Comparison of ENCODE assay signal across 12 cellular contexts in the genomic region with DNA sequence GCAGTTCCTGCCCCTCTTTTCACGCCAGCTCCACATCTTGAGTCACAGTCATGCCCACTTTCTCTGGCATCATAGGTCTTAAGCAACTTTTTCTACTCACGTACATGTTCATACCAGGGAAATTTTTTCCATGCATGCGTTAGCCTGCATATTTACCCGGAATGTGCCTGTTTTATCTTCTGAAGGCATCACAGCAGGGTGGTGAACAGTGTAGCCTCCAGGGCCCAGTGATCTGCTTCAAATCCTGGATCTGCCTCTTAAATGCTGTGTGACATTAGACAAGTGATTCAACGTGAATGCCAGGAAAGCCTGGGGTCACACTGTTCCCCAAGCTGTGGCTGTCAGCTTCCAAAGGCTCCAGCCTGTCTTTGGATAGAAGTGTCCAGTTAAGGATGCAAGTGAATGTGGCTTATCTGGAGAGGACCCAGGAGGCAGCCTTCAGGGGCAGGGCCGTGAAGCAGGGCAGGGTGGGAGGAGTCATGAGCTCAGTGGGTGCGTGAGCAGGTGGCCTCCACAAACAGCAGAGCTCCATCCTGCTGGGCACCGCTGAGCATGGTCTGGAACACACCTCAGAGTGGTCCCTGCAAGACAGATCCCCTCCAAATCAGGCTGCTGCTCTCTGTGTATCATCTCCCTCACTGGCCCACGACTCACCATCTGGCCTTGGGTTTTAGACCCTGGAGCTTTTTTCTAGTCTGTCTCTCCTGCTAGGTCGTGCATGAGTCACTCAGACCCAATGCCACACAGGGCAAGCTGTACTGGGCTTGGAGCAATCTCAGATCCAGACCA. TPM values are rescaled to one million over a fixed set of nuclear protein-coding genes. Genes with fewer than 3 reads are reported as not detected.
DNase-seq lines count a peak whose midpoint lies in the region; ATAC-seq and TF ChIP-seq lines count a peak whose summit lies in the region.
"Had no signal": no experiment of that assay in that cellular context is flagged by ENCODE, and none has a peak within 500 bp of the region (broad histone marks: within the 10 kb centered on the region; RNA-seq: fewer than 3 reads in every experiment).

No MANE protein-coding gene starts in this region.

- TF ChIP-seq CTCF in cardiac muscle cell (IDR thresholded peaks at IDR 0.05; ENCODE audit: low read depth, low read length) (no peak), OCI-LY3 (IDR thresholded peaks at IDR 0.05; ENCODE audit: low read depth, low read length) (no peak), fibroblast of lung (conservative IDR thresholded peaks at IDR 0.05 in 1 of 2, IDR thresholded peaks at IDR 0.05 in 1 of 2; ENCODE audit: low read depth in 1 of 2, low read length in 2 of 2) (no peak), testis (IDR thresholded peaks at IDR 0.05) (no peak)

- WGBS in testis, 2 donors = 65 to 69% methylated on average over 10 of the region's 10 CpGs

- H3K27ac Mint-ChIP-seq in activated CD4-positive, alpha-beta memory T cell treated with anti-CD3 and anti-CD28 coated beads, Interleukin-2, amount 10 ng/mL, durations not matched to agents 7 days and 5 days = no peak overlapping the region
- H3K27ac Mint-ChIP-seq: activated naive CD8-positive, alpha-beta T cell treated with anti-CD3 and anti-CD28 coated beads, Interleukin-2, amount 10 ng/mL, durations not matched to agents 7 days and 5 days; naive thymus-derived CD8-positive, alpha-beta T cell had no signal

- CTCF ChIA-PET in activated CD4-positive, alpha-beta memory T cell treated with anti-CD3 and anti-CD28 coated beads, Interleukin-2, amount 10 ng/mL, durations not matched to agents 7 days and 5 days (lab: Charles Lee) = no interaction called here

- H2AFZ ChIP-seq in OCI-LY3 (ENCODE audit: low read depth, low read length) (peak overlapping the region; percentile 41; the same call in 1 of the 2 replicates), fibroblast of lung (ENCODE audit: low read length) (no peak overlapping the region)

- H3K79me2 ChIP-seq in OCI-LY3 (ENCODE audit: low read length) = no peaks in the 10 kb centered on the region
- H3K79me2 ChIP-seq in fibroblast of lung (ENCODE audit: control insufficient read depth, insufficient read depth, low read length) = no peaks in the 10 kb centered on the region

- peak overlapping the region; percentile 78 for H3K4me2 ChIP-seq in OCI-LY3 (ENCODE audit: low read length)
- no peak overlapping the region for H3K4me2 ChIP-seq in fibroblast of lung (ENCODE audit: extremely low read depth, insufficient read depth, low read length)

- no peaks in the 10 kb centered on the region for H3K4me1 Mint-ChIP-seq in activated CD4-positive, alpha-beta memory T cell treated with anti-CD3 and anti-CD28 coated beads, Interleukin-2, amount 10 ng/mL, durations not matched to agents 7 days and 5 days
- H3K4me1 Mint-ChIP-seq: activated naive CD8-positive, alpha-beta T cell treated with anti-CD3 and anti-CD28 coated beads, Interleukin-2, amount 10 ng/mL, durations not matched to agents 7 days and 5 days had no signal

- H3K9me3 ChIP-seq in cardiac muscle cell (ENCODE audit: low read depth) (no peaks in the 10 kb centered on the region), OCI-LY3 (ENCODE audit: insufficient read depth, low read length) (no peaks in the 10 kb centered on the region), fibroblast of lung (ENCODE audit: control insufficient read depth, insufficient read depth, low read depth, low read length) (no peaks in the 10 kb centered on the region), testis (no peaks in the 10 kb centered on the region)

- intact Hi-C loops in Right ventricle myocardium inferior (cut with DNase I) = no loop called here
- intact Hi-C loops in testis (cut with DNase I; ENCODE audit: low total_unique reads) = no loop called here

- peaks cover 4% of the 10 kb centered on the region for H3K27me3 Mint-ChIP-seq in activated CD4-positive, alpha-beta memory T cell treated with anti-CD3 and anti-CD28 coated beads, Interleukin-2, amount 10 ng/mL, durations not matched to agents 7 days and 5 days

- no peak for ATAC-seq in Right ventricle myocardium inferior
- ATAC-seq: naive thymus-derived CD8-positive, alpha-beta T cell had no signal

- H3K9ac ChIP-seq in OCI-LY3 (ENCODE audit: low read length) (peak overlapping the region; percentile 62; the same call in 1 of the 2 replicates), fibroblast of lung (ENCODE audit: insufficient read depth, low read length) (no peak overlapping the region)

- H3K27ac ChIP-seq in cardiac muscle cell (peak overlapping the region; percentile 36), OCI-LY3 (ENCODE audit: low read length) (peak overlapping the region; percentile 79), fibroblast of lung (ENCODE audit: insufficient read depth, low read length) (no peak overlapping the region), testis (peak overlapping the region; percentile 24 to 44)

- DNase-seq in cardiac muscle cell (ENCODE audit: low read depth in 1 of 2, low spot score in 1 of 2) (peak in 1 of 2 donors; percentile 27), Right ventricle myocardium inferior (ENCODE audit: missing footprints) (no peak), fibroblast of lung (ENCODE audit: low read depth in 2 of 2) (peak; percentile 7 to 28), testis (no peak), NCI-H446 treated with DMSO at 0.1 percent for 48 hours (lab: John Stamatoyannopoulos, UW) (no peak)
- no peak for DNase-seq in activated CD4-positive, alpha-beta memory T cell treated with anti-CD3 and anti-CD28 coated beads, Interleukin-2, amount 10 ng/mL, durations not matched to agents 7 days and 5 days
- DNase-seq in activated CD8-positive, alpha-beta memory T cell treated with anti-CD3 and anti-CD28 coated beads, Interleukin-2, amount 50 U/mL, for 48 hours = no peak
- DNase-seq: activated naive CD8-positive, alpha-beta T cell treated with anti-CD3 and anti-CD28 coated beads, Interleukin-2, amount 10 ng/mL, durations not matched to agents 7 days and 5 days; glutamatergic neuron; naive thymus-derived CD8-positive, alpha-beta T cell had no signal

- H3K9me3 Mint-ChIP-seq in activated CD4-positive, alpha-beta memory T cell treated with anti-CD3 and anti-CD28 coated beads, Interleukin-2, amount 10 ng/mL, durations not matched to agents 7 days and 5 days = no peaks in the 10 kb centered on the region
- H3K9me3 Mint-ChIP-seq: activated naive CD8-positive, alpha-beta T cell treated with anti-CD3 and anti-CD28 coated beads, Interleukin-2, amount 10 ng/mL, durations not matched to agents 7 days and 5 days; naive thymus-derived CD8-positive, alpha-beta T cell had no signal

- no peaks in the 10 kb centered on the region for H3K36me3 ChIP-seq in cardiac muscle cell
- H3K36me3 ChIP-seq in OCI-LY3 (replicated peaks; ENCODE audit: low read depth, low read length) = no peaks in the 10 kb centered on the region
- no peaks in the 10 kb centered on the region for H3K36me3 ChIP-seq in fibroblast of lung (ENCODE audit: control insufficient read depth, insufficient read depth, low read length)
- H3K36me3 ChIP-seq in testis (ENCODE audit: low read depth, missing control alignments) = no peaks in the 10 kb centered on the region

- POLR2A ChIA-PET in activated CD4-positive, alpha-beta memory T cell treated with anti-CD3 and anti-CD28 coated beads, Interleukin-2, amount 10 ng/mL, durations not matched to agents 7 days and 5 days (lab: Charles Lee) = interaction anchor here (1.0 kb wide), 1 partner anchor 9 kb away, joined by 3 read pairs; no protein-coding TSS in a partner anchor

- no peak overlapping the region for H3K4me3 ChIP-seq in cardiac muscle cell
- peak overlapping the region; percentile 20 for H3K4me3 ChIP-seq in OCI-LY3 (ENCODE audit: low read length)
- no peak overlapping the region for H3K4me3 ChIP-seq in fibroblast of lung (replicated peaks in 1 of 4; ENCODE audit: control extremely low read depth in 1 of 4, insufficient read depth in 1 of 4, low read depth in 3 of 4, low read length in 4 of 4)
- no peak overlapping the region for H3K4me3 ChIP-seq in testis

- H3K27me3 ChIP-seq in cardiac muscle cell (no peaks in the 10 kb centered on the region), OCI-LY3 (ENCODE audit: low read depth, low read length) (no peaks in the 10 kb centered on the region), fibroblast of lung (ENCODE audit: control insufficient read depth, insufficient read depth, low read length) (no peaks in the 10 kb centered on the region), testis (no peaks in the 10 kb centered on the region)

- no peaks in the 10 kb centered on the region for H3K36me3 Mint-ChIP-seq in activated CD4-positive, alpha-beta memory T cell treated with anti-CD3 and anti-CD28 coated beads, Interleukin-2, amount 10 ng/mL, durations not matched to agents 7 days and 5 days (ENCODE audit: low read depth)
- H3K36me3 Mint-ChIP-seq: activated naive CD8-positive, alpha-beta T cell treated with anti-CD3 and anti-CD28 coated beads, Interleukin-2, amount 10 ng/mL, durations not matched to agents 7 days and 5 days; naive thymus-derived CD8-positive, alpha-beta T cell had no signal

- no peak overlapping the region for H3K4me3 Mint-ChIP-seq in activated CD4-positive, alpha-beta memory T cell treated with anti-CD3 and anti-CD28 coated beads, Interleukin-2, amount 10 ng/mL, durations not matched to agents 7 days and 5 days
- H3K4me3 Mint-ChIP-seq: activated naive CD8-positive, alpha-beta T cell treated with anti-CD3 and anti-CD28 coated beads, Interleukin-2, amount 10 ng/mL, durations not matched to agents 7 days and 5 days; naive thymus-derived CD8-positive, alpha-beta T cell had no signal

- H3K4me1 ChIP-seq in cardiac muscle cell (ENCODE audit: low read depth) (peaks cover 14% of the 10 kb centered on the region), OCI-LY3 (ENCODE audit: low read length) (peaks cover 74% of the 10 kb centered on the region), fibroblast of lung (ENCODE audit: control insufficient read depth, extremely low read depth, insufficient read depth, low read length) (peaks cover 5% of the 10 kb centered on the region), testis (no peaks in the 10 kb centered on the region)

- no peaks in the 10 kb centered on the region for H4K20me1 ChIP-seq in OCI-LY3 (ENCODE audit: insufficient read depth, low read length)
- H4K20me1 ChIP-seq in fibroblast of lung (ENCODE audit: control insufficient read depth, extremely low read depth, insufficient read depth, low read length) = no peaks in the 10 kb centered on the region

- TF ChIP-seq POLR2A in testis (IDR thresholded peaks at IDR 0.05) = no peak

RNA-seq across cellular contexts. Expression of a gene that starts 30.4 kb away (rescaled TPM):
- total RNA-seq in cardiac muscle cell (0.11 and 0.63 TPM in 2 replicates), Right ventricle myocardium inferior (43.5 TPM), fibroblast of lung (under 0.01 TPM in 1 of 2 replicates, not detected in the other), testis (10 to 100 TPM in 1 of 2 donors, 1 to 10 TPM in 1; 9.4 to 14.2 TPM)
- polyA plus RNA-seq in cardiac muscle cell (0.04 and 0.15 TPM in 2 replicates), fibroblast of lung (0.01 TPM in 1 of 2 replicates, not detected in the other), testis (ENCODE audit: insufficient read depth, low read depth, low replicate concordance) (14.8 TPM)
- not detected in 2 replicates for polyA plus RNA-seq in fibroblast of lung (2012)
- polyA minus RNA-seq in fibroblast of lung (ENCODE audit: low replicate concordance) = not detected in 2 replicates
- 1 to 10 TPM; 5.1 to 5.6 TPM for total RNA-seq in activated CD4-positive, alpha-beta memory T cell treated with anti-CD3 and anti-CD28 coated beads, Interleukin-2, amount 10 ng/mL, durations not matched to agents 7 days and 5 days
- total RNA-seq: OCI-LY7 had no signal

Comparison
In these comparisons a context has a peak if more than half of its experiments do, and no peak if none do; other contexts are left out.
1. DNase-seq: peak in fibroblast of lung (2 of 2); none in Right ventricle myocardium inferior (single experiment), testis (single experiment), activated CD4-positive, alpha-beta memory T cell treated with anti-CD3 and anti-CD28 coated beads, Interleukin-2, amount 10 ng/mL, durations not matched to agents 7 days and 5 days (single experiment), NCI-H446 treated with DMSO at 0.1 percent for 48 hours (single experiment) and activated CD8-positive, alpha-beta memory T cell treated with anti-CD3 and anti-CD28 coated beads, Interleukin-2, amount 50 U/mL, for 48 hours (single experiment).